Comparison of ENCODE assay signal across 20 cellular contexts in the genomic region with DNA sequence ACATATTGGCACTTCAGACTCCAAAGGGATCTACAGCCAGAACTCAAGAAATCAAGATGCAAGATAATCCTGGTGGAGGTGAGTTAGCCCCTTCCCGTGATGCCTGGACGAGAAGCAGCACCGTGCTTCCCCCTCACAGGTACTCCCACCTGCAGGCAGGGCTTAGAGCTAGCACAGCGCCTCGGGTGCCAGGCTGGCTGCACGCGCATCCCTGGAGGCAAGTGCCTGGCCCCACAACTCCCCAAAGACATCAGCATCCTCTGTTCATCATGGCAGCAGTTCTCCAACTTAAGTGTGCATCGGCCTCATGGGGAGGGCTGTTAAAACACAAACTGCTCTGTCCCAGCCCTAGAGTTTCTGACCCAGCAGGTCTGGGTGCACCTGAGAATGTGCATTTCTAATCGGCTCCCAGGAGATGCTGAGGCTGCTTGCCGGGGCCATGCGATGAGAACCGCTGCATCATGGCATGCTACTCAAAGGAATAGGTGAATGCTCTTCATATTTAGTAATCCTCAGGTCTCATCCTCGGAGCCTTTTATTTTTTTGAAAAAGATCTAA.
"Had no signal": no experiment of that assay in that cellular context is flagged by ENCODE, and none has a peak within 500 bp of the region (broad histone marks: within the 10 kb centered on the region; RNA-seq: fewer than 3 reads in every experiment).

No MANE protein-coding gene starts in this region.

- H3K27ac Mint-ChIP-seq: natural killer cell; stimulated activated memory B cell treated with anti-CD40 and anti-IgM and Interleukin-4, amounts not matched to agents 10 μg/mL and 1 μg/mL and 100 μg/mL, for 72 hours had no signal

- DNase-seq: cortex of kidney; effector CD4-positive, alpha-beta T cell; foreskin fibroblast; gastrocnemius medialis; kidney; mammary epithelial cell; natural killer cell; stimulated activated CD4-positive, alpha-beta T cell treated with anti-CD3 and anti-CD28 coated beads, Interleukin-2, amount 100 ng/mL, for 24 hours; stimulated activated CD4-positive, alpha-beta T cell treated with anti-CD3 and anti-CD28 coated beads, Interleukin-4, amount 100 ng/mL, for 24 hours; stimulated activated naive CD8-positive, alpha-beta T cell treated with anti-CD3 and anti-CD28 coated beads, Interleukin-15, Interleukin-2, amounts not matched to agents 100 U/mL and 50 U/mL, for 24 hours; substantia nigra; testis; tibial artery had no signal

- H3K9me3 Mint-ChIP-seq: natural killer cell had no signal

- H3K36me3 ChIP-seq: prostate gland, right atrium auricular region, tibial artery, upper lobe of left lung had no signal

- H3K4me1 Mint-ChIP-seq: natural killer cell; stimulated activated memory B cell treated with anti-CD40 and anti-IgM and Interleukin-4, amounts not matched to agents 10 μg/mL and 1 μg/mL and 100 μg/mL, for 72 hours had no signal

- H3K4me1 ChIP-seq: gastrocnemius medialis, prostate gland, right atrium auricular region, testis, upper lobe of left lung had no signal

- FAIRE-seq: kidney, urothelium cell line had no signal

- H3K27me3 ChIP-seq: gastrocnemius medialis, right atrium auricular region, testis, tibial artery, upper lobe of left lung had no signal

- H3K4me3 Mint-ChIP-seq: natural killer cell; neural crest cell; stimulated activated memory B cell treated with anti-CD40 and anti-IgM and Interleukin-4, amounts not matched to agents 10 μg/mL and 1 μg/mL and 100 μg/mL, for 72 hours had no signal

- H3K27me3 Mint-ChIP-seq: stimulated activated memory B cell treated with anti-CD40 and anti-IgM and Interleukin-4, amounts not matched to agents 10 μg/mL and 1 μg/mL and 100 μg/mL, for 72 hours had no signal

- H3K9me3 ChIP-seq: gastrocnemius medialis, prostate gland, right atrium auricular region, testis, tibial artery, upper lobe of left lung had no signal

- H3K36me3 Mint-ChIP-seq: natural killer cell; stimulated activated memory B cell treated with anti-CD40 and anti-IgM and Interleukin-4, amounts not matched to agents 10 μg/mL and 1 μg/mL and 100 μg/mL, for 72 hours had no signal

- H3K27ac ChIP-seq: epithelial cell of prostate, gastrocnemius medialis, prostate gland, right atrium auricular region, testis, tibial artery, upper lobe of left lung had no signal

- H3K4me3 ChIP-seq: gastrocnemius medialis, prostate gland, right atrium auricular region, testis, tibial artery, upper lobe of left lung had no signal
